ENCODE assay signal across 11 cellular contexts in genomic region chr4:143405197-143405730, GRCh38.
DNase-seq lines count a peak whose midpoint lies in the region; ATAC-seq and TF ChIP-seq lines count a peak whose summit lies in the region.
"Had no signal": no experiment of that assay in that cellular context is flagged by ENCODE, and none has a peak within 500 bp of the region (broad histone marks: within the 10 kb centered on the region; RNA-seq: fewer than 3 reads in every experiment).

No MANE protein-coding gene starts in this region.

- peaks cover 46% of the 10 kb centered on the region for H3K79me2 ChIP-seq in mammary epithelial cell (ENCODE audit: insufficient read depth, low read length)

- H3K36me3 Mint-ChIP-seq in activated T-helper 17 cell treated with anti-CD3 and anti-CD28 coated beads, Interleukin-2, amount 50 U/mL, for 72 hours (ENCODE audit: low read depth) = no peaks in the 10 kb centered on the region
- no peaks in the 10 kb centered on the region for H3K36me3 Mint-ChIP-seq in CD14-positive monocyte
- H3K36me3 Mint-ChIP-seq: stimulated activated memory B cell treated with anti-CD40 and anti-IgM and Interleukin-4, amounts not matched to agents 10 μg/mL and 1 μg/mL and 100 μg/mL, for 72 hours had no signal

- H3K4me1 Mint-ChIP-seq in activated T-helper 17 cell treated with anti-CD3 and anti-CD28 coated beads, Interleukin-2, amount 50 U/mL, for 72 hours = peaks cover 6% of the 10 kb centered on the region
- H3K4me1 Mint-ChIP-seq in CD14-positive monocyte = peaks cover 33% of the 10 kb centered on the region

- DNase-seq in gastrocnemius medialis (no peak), mammary epithelial cell (no peak), CD14-positive monocyte (ENCODE audit: low spot score) (no peak)
- DNase-seq in activated CD8-positive, alpha-beta memory T cell treated with anti-CD3 and anti-CD28 coated beads, Interleukin-2, amount 50 U/mL, for 48 hours = no peak
- DNase-seq: activated T-cell treated with anti-CD3 and anti-CD28 coated beads, Interleukin-2, amount 50 U/mL, for 4 hours; NCI-H526 had no signal

- H3K27me3 ChIP-seq in gastrocnemius medialis = no peaks in the 10 kb centered on the region
- H3K27me3 ChIP-seq in mammary epithelial cell (ENCODE audit: insufficient read depth, low read length) = no peaks in the 10 kb centered on the region

- H3K4me1 ChIP-seq in gastrocnemius medialis = peaks cover 89 to 97% of the 10 kb centered on the region in 2 donors
- H3K4me1 ChIP-seq in mammary epithelial cell (ENCODE audit: insufficient read depth, low read length) = no peaks in the 10 kb centered on the region

- H3K9me3 ChIP-seq in gastrocnemius medialis (no peaks in the 10 kb centered on the region), mammary epithelial cell (replicated peaks; ENCODE audit: insufficient read depth, low read length) (no peaks in the 10 kb centered on the region)

- H3K9ac ChIP-seq in mammary epithelial cell (ENCODE audit: insufficient read depth, low read length) = no peak overlapping the region

- in situ Hi-C loops in gastrocnemius medialis (cut with MboI; ENCODE audit: low sequenced_read_pairs in 4 of 4) (no loop called here), mammary epithelial cell (cut with MboI; ENCODE audit: low sequenced_read_pairs in 2 of 2) (no loop called here)

- no peak overlapping the region for H3K4me2 ChIP-seq in mammary epithelial cell (ENCODE audit: insufficient read depth, low read depth, low read length)

- 87% methylated on average over 1 of the region's 1 CpG for WGBS in mammary epithelial cell (ENCODE audit: low coverage, missing lambda C conversion rate)

- no TSS peak for BruUV-seq in mammary epithelial cell (replicated peaks; lab: Mats Ljungman, UMichigan)

- peak; percentile 37 for ATAC-seq in GM18511 (IDR thresholded peaks at IDR 0.05; ENCODE audit: unreplicated experiment)
- peak; percentile 30 for ATAC-seq in HG02759 (IDR thresholded peaks at IDR 0.05; ENCODE audit: unreplicated experiment)
- ATAC-seq in activated T-helper 17 cell treated with anti-CD3 and anti-CD28 coated beads, Interleukin-2, amount 50 U/mL, for 72 hours (replicated peaks) = peak; percentile 39
- no peak for ATAC-seq in gastrocnemius medialis
- no peak for ATAC-seq in GM19328 (IDR thresholded peaks at IDR 0.05; ENCODE audit: unreplicated experiment)

- no peaks in the 10 kb centered on the region for H3K9me3 Mint-ChIP-seq in activated T-helper 17 cell treated with anti-CD3 and anti-CD28 coated beads, Interleukin-2, amount 50 U/mL, for 72 hours
- H3K9me3 Mint-ChIP-seq in CD14-positive monocyte = peaks cover 0 to 2% (median 0%) of the 10 kb centered on the region in 7 donors
- H3K9me3 Mint-ChIP-seq: activated T-cell treated with anti-CD3 and anti-CD28 coated beads, Interleukin-2, amount 50 U/mL, for 4 hours; stimulated activated memory B cell treated with anti-CD40 and anti-IgM and Interleukin-4, amounts not matched to agents 10 μg/mL and 1 μg/mL and 100 μg/mL, for 72 hours had no signal

- peak overlapping the region; percentile 14 for H3K4me3 Mint-ChIP-seq in activated T-helper 17 cell treated with anti-CD3 and anti-CD28 coated beads, Interleukin-2, amount 50 U/mL, for 72 hours
- peak overlapping the region in 1 of 2 donors; percentile 70 for H3K4me3 Mint-ChIP-seq in CD14-positive monocyte
- H3K4me3 Mint-ChIP-seq: activated T-cell treated with anti-CD3 and anti-CD28 coated beads, Interleukin-2, amount 50 U/mL, for 4 hours; stimulated activated memory B cell treated with anti-CD40 and anti-IgM and Interleukin-4, amounts not matched to agents 10 μg/mL and 1 μg/mL and 100 μg/mL, for 72 hours had no signal

- H3K27me3 Mint-ChIP-seq in activated T-helper 17 cell treated with anti-CD3 and anti-CD28 coated beads, Interleukin-2, amount 50 U/mL, for 72 hours = peaks cover 6% of the 10 kb centered on the region
- H3K27me3 Mint-ChIP-seq in CD14-positive monocyte (ENCODE audit: low read depth in 3 of 3) = no peaks in the 10 kb centered on the region

- intact Hi-C loops in gastrocnemius medialis (cut with DNase I; ENCODE audit: low total_unique reads) (no loop called here), mammary epithelial cell (cut with micrococcal nuclease) (no loop called here), CD14-positive monocyte (cut with micrococcal nuclease) (no loop called here)

- CTCF ChIA-PET in mammary epithelial cell (lab: Charles Lee; ENCODE audit: low non-redundant PET) = no interaction called here

- TF ChIP-seq POLR2A in gastrocnemius medialis (IDR thresholded peaks at IDR 0.05) = no peak

- H3K36me3 ChIP-seq in gastrocnemius medialis (no peaks in the 10 kb centered on the region), mammary epithelial cell (ENCODE audit: insufficient read depth, low read length) (no peaks in the 10 kb centered on the region)

- no peak overlapping the region for H2AFZ ChIP-seq in mammary epithelial cell (ENCODE audit: low read depth, low read length)

- H4K20me1 ChIP-seq in mammary epithelial cell (ENCODE audit: insufficient read depth, low read length) = no peaks in the 10 kb centered on the region

- H3K27ac ChIP-seq in gastrocnemius medialis (peak overlapping the region; percentile 80 to 95 (median 86)), mammary epithelial cell (ENCODE audit: insufficient read depth, low read depth, low read length) (no peak overlapping the region)

- H3K4me3 ChIP-seq in gastrocnemius medialis (no peak overlapping the region), mammary epithelial cell (replicated peaks in 1 of 3; ENCODE audit: insufficient read depth in 1 of 3, low read depth in 2 of 3, low read length in 3 of 3) (no peak overlapping the region)

- TF ChIP-seq CTCF in gastrocnemius medialis (IDR thresholded peaks at IDR 0.05 in 4 of 5, conservative IDR thresholded peaks at IDR 0.05 in 1 of 5) (no peak), mammary epithelial cell (conservative IDR thresholded peaks at IDR 0.05 in 1 of 2, IDR thresholded peaks at IDR 0.05 in 1 of 2; ENCODE audit: extremely low read depth in 1 of 2, insufficient read depth in 1 of 2, low read depth in 1 of 2, low read length in 2 of 2) (no peak), CD14-positive monocyte (IDR thresholded peaks at IDR 0.05) (no peak)

- dilution Hi-C loops in mammary epithelial cell (cut with HindIII; ENCODE audit: low sequenced_read_pairs) = no loop called here

- H3K27ac Mint-ChIP-seq in activated T-helper 17 cell treated with anti-CD3 and anti-CD28 coated beads, Interleukin-2, amount 50 U/mL, for 72 hours = no peak overlapping the region
- no peak overlapping the region for H3K27ac Mint-ChIP-seq in CD14-positive monocyte
- H3K27ac Mint-ChIP-seq: stimulated activated memory B cell treated with anti-CD40 and anti-IgM and Interleukin-4, amounts not matched to agents 10 μg/mL and 1 μg/mL and 100 μg/mL, for 72 hours had no signal

Comparison
In these comparisons a context has a peak if more than half of its experiments do, and no peak if none do; other contexts are left out.
1. ATAC-seq: peak in GM18511 (single experiment), HG02759 (single experiment) and activated T-helper 17 cell treated with anti-CD3 and anti-CD28 coated beads, Interleukin-2, amount 50 U/mL, for 72 hours (single experiment); none in gastrocnemius medialis (0 of 2) and GM19328 (single experiment).